ENCODE assay signal across 25 cellular contexts in genomic region chr5:87245451-87245850, GRCh38.
"Had no signal": no experiment of that assay in that cellular context is flagged by ENCODE, and none has a peak within 500 bp of the region (broad histone marks: within the 10 kb centered on the region; RNA-seq: fewer than 3 reads in every experiment).

No MANE protein-coding gene starts in this region.

- H3K27me3 ChIP-seq: hepatocyte, stomach, testis, tibial nerve, uterus had no signal

- ATAC-seq: left cardiac atrium; left lobe of liver; naive thymus-derived CD8-positive, alpha-beta T cell; psoas muscle; right cardiac atrium; sciatic nerve; stimulated activated naive B cell treated with anti-CD40 and anti-IgM and Interleukin-4, amounts not matched to agents 10 μg/mL and 1 μg/mL and 100 μg/mL, for 72 hours; stimulated activated naive CD8-positive, alpha-beta T cell treated with anti-CD3 and anti-CD28 coated beads, Interleukin-15, Interleukin-2, amounts not matched to agents 100 U/mL and 50 U/mL, for 24 hours had no signal

- H3K4me1 ChIP-seq: lower lobe of right lung, parathyroid adenoma, psoas muscle, stomach, testis, tibial nerve, uterus had no signal

- H3K9me3 ChIP-seq: lower lobe of right lung, psoas muscle, stomach, testis, tibial nerve, uterus had no signal

- H3K36me3 ChIP-seq: lower lobe of right lung, stomach, tibial nerve, uterus had no signal

- DNase-seq: islet precursor cell; left cardiac atrium; lower lobe of right lung; mammary epithelial cell; mesenchymal stem cell; naive thymus-derived CD8-positive, alpha-beta T cell; nucleus accumbens; psoas muscle; retina; right cardiac atrium; stimulated activated CD4-positive, alpha-beta T cell treated with anti-CD3 and anti-CD28 coated beads, Interleukin-12 subunit alpha, Interleukin-12 subunit beta, amount 100 ng/mL, for 4 hours; stimulated activated CD4-positive, alpha-beta T cell treated with anti-CD3 and anti-CD28 coated beads, Interleukin-15, amount 100 ng/mL, for 24 hours; stimulated activated CD4-positive, alpha-beta T cell treated with anti-CD3 and anti-CD28 coated beads, Interleukin-2, amount 100 ng/mL, for 24 hours; stimulated activated CD4-positive, alpha-beta T cell treated with anti-CD3 and anti-CD28 coated beads, Interleukin-4, amount 100 ng/mL, for 1 hour; stimulated activated naive B cell treated with anti-CD40 and anti-IgM and Interleukin-4, amounts not matched to agents 10 μg/mL and 1 μg/mL and 100 μg/mL, for 72 hours; stimulated activated naive CD8-positive, alpha-beta T cell treated with anti-CD3 and anti-CD28 coated beads, Interleukin-15, Interleukin-2, amounts not matched to agents 100 U/mL and 50 U/mL, for 24 hours; stomach; testis; uterus had no signal

- H3K4me3 ChIP-seq: hepatocyte, lower lobe of right lung, psoas muscle, skin epidermis, stomach, testis, tibial nerve, uterus had no signal

- H3K27ac ChIP-seq: hepatocyte, lower lobe of right lung, parathyroid adenoma, psoas muscle, skin epidermis, stomach, testis, tibial nerve, uterus had no signal
